ENCODE assay signal across 29 cellular contexts in the genomic region with DNA sequence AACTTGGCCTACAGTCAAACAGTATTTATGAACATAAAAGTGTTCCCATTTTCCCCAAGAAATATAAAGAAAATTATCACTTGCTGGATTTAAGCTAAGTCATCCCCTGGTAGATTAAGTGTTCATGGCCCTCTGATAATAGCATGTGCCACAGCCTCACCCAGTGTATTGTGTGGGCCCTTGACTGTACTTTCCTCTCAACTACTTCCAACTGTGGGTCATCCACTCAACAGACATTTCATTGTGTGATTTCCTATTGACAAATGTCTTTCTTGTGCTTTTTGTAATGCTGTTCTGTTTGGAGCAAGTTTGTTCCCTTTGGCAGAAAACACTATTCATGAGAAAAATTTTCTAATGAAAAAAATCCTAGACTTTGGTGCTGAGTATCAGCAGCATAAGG.
"Had no signal": no experiment of that assay in that cellular context is flagged by ENCODE, and none has a peak within 500 bp of the region (broad histone marks: within the 10 kb centered on the region; RNA-seq: fewer than 3 reads in every experiment).

No MANE protein-coding gene starts in this region.

- H3K4me1 ChIP-seq: adrenal gland, body of pancreas, colonic mucosa, foreskin keratinocyte, heart right ventricle had no signal

- H3K9me3 ChIP-seq: adrenal gland, body of pancreas, colonic mucosa, esophagus muscularis mucosa, gastroesophageal sphincter, heart right ventricle had no signal

- H3K36me3 ChIP-seq: adrenal gland, colonic mucosa, esophagus muscularis mucosa, gastroesophageal sphincter, heart right ventricle had no signal

- ATAC-seq: activated CD4-positive, alpha-beta T cell treated with anti-CD3 and anti-CD28 coated beads for 36 hours; activated CD8-positive, alpha-beta memory T cell treated with anti-CD3 and anti-CD28 coated beads, Interleukin-2, amount 10 ng/mL, durations not matched to agents 7 days and 5 days; activated CD8-positive, alpha-beta T cell treated with anti-CD3 and anti-CD28 coated beads, Interleukin-2, amount 10 ng/mL, durations not matched to agents 7 days and 5 days; activated naive CD8-positive, alpha-beta T cell treated with anti-CD3 and anti-CD28 coated beads, Interleukin-2, amount 50 U/mL, for 24 hours; body of pancreas; foreskin keratinocyte; gastroesophageal sphincter; heart right ventricle had no signal

- H3K27ac ChIP-seq: adrenal gland, body of pancreas, colonic mucosa, dorsolateral prefrontal cortex, foreskin keratinocyte, gastroesophageal sphincter, heart right ventricle had no signal

- DNase-seq: activated CD4-positive, alpha-beta memory T cell treated with anti-CD3 and anti-CD28 coated beads for 36 hours; activated CD4-positive, alpha-beta T cell treated with anti-CD3 and anti-CD28 coated beads for 36 hours; activated CD4-positive, alpha-beta T cell treated with anti-CD3 and anti-CD28 coated beads, Interleukin-2, amount 10 ng/mL, durations not matched to agents 24 days and 14 days; activated CD4-positive, CD25-positive, alpha-beta regulatory T cell; activated CD4-positive, CD25-positive, alpha-beta regulatory T cell treated with anti-CD3 and anti-CD28 coated beads, Interleukin-2, amount 50 U/mL, for 72 hours; activated CD8-positive, alpha-beta memory T cell treated with anti-CD3 and anti-CD28 coated beads, Interleukin-2, amount 10 ng/mL, durations not matched to agents 7 days and 5 days; activated CD8-positive, alpha-beta memory T cell treated with anti-CD3 and anti-CD28 coated beads, Interleukin-2, amount 50 U/mL, for 4 hours; activated CD8-positive, alpha-beta T cell treated with anti-CD3 and anti-CD28 coated beads, Interleukin-2, amount 10 ng/mL, durations not matched to agents 7 days and 5 days; activated effector memory CD4-positive, alpha-beta T cell treated with anti-CD3 and anti-CD28 coated beads, Interleukin-2, amount 50 U/mL, for 16 hours; activated naive CD4-positive, alpha-beta T cell treated with anti-CD3 and anti-CD28 coated beads for 36 hours; activated naive CD8-positive, alpha-beta T cell treated with anti-CD3 and anti-CD28 coated beads for 36 hours; activated naive CD8-positive, alpha-beta T cell treated with anti-CD3 and anti-CD28 coated beads, Interleukin-2, amount 50 U/mL, for 24 hours; activated T-cell treated with anti-CD3 and anti-CD28 coated beads, Interleukin-2, amount 50 U/mL, for 1 hour; activated T-cell treated with anti-CD3 and anti-CD28 coated beads, Interleukin-2, amount 50 U/mL, for 48 hours; adrenal gland; amygdala; aorta; body of pancreas; central memory CD4-positive, alpha-beta T cell; cerebellar nuclear complex; colonic mucosa; dorsolateral prefrontal cortex; effector memory CD4-positive, alpha-beta T cell; endodermal cell; foreskin keratinocyte; heart right ventricle; T-helper 2 cell had no signal

- H3K27me3 ChIP-seq: adrenal gland, body of pancreas, colonic mucosa, esophagus muscularis mucosa, foreskin keratinocyte, gastroesophageal sphincter, heart right ventricle had no signal

- H3K4me3 ChIP-seq: adrenal gland, body of pancreas, colonic mucosa, dorsolateral prefrontal cortex, esophagus muscularis mucosa, gastroesophageal sphincter, heart right ventricle had no signal
